Comparison of ENCODE assay signal across 14 cellular contexts in genomic region chr13:75220238-75220542, GRCh38.
A peak's percentile ranks its signal among the peaks of the same experiment; 100 is the strongest.
DNase-seq lines count a peak whose midpoint lies in the region; TF ChIP-seq lines count a peak whose summit lies in the region.
"Had no signal": no experiment of that assay in that cellular context is flagged by ENCODE, and none has a peak within 500 bp of the region (broad histone marks: within the 10 kb centered on the region; RNA-seq: fewer than 3 reads in every experiment).

No MANE protein-coding gene starts in this region.

- peak overlapping the region in 2 of 3 experiments; percentile 86 to 90 for H3K27ac Mint-ChIP-seq in nephron
- H3K27ac Mint-ChIP-seq in chondrocyte (ENCODE audit: unreplicated experiment), result no peak overlapping the region
- H3K27ac Mint-ChIP-seq: activated CD4-positive, alpha-beta T cell treated with anti-CD3 and anti-CD28 coated beads, Interleukin-2, amount 10 ng/mL, durations not matched to agents 7 days and 5 days; activated naive CD8-positive, alpha-beta T cell treated with anti-CD3 and anti-CD28 coated beads, Interleukin-2, amount 10 ng/mL, durations not matched to agents 7 days and 5 days had no signal

- no peaks in the 10 kb centered on the region for H3K79me2 ChIP-seq in ACC112 (ENCODE audit: control insufficient read depth, insufficient read depth, low read length, unreplicated experiment)

- H3K36me3 Mint-ChIP-seq in nephron (ENCODE audit: low read depth) (no peaks in the 10 kb centered on the region), chondrocyte (ENCODE audit: low read depth) (no peaks in the 10 kb centered on the region)
- H3K36me3 Mint-ChIP-seq: activated naive CD8-positive, alpha-beta T cell treated with anti-CD3 and anti-CD28 coated beads, Interleukin-2, amount 10 ng/mL, durations not matched to agents 7 days and 5 days; immature natural killer cell; naive thymus-derived CD4-positive, alpha-beta T cell had no signal

- no peak overlapping the region for H3K27ac ChIP-seq in ACC112 (ENCODE audit: low read depth, low read length)
- no peak overlapping the region for H3K27ac ChIP-seq in HUES48 (ENCODE audit: low read depth, low read length)
- H3K27ac ChIP-seq in dorsolateral prefrontal cortex, result peak overlapping the region in 1 of 59 donors; percentile 4
- H3K27ac ChIP-seq: SJSA1 had no signal

- H3K4me1 ChIP-seq in ACC112 (ENCODE audit: control insufficient read depth, insufficient read depth, low read length, unreplicated experiment) (peaks cover 4% of the 10 kb centered on the region), HUES48 (ENCODE audit: control insufficient read depth, insufficient read depth, low read length) (no peaks in the 10 kb centered on the region)
- H3K4me1 ChIP-seq: SJSA1 had no signal

- no peak overlapping the region for H2AFZ ChIP-seq in ACC112 (ENCODE audit: low read length, unreplicated experiment)

- intact Hi-C loops in dorsolateral prefrontal cortex (cut with DNase I), result loop anchor here (5.0 kb wide), 2 partner anchors 1383 to 1463 kb away; no protein-coding TSS in a partner anchor

- peaks cover 9% of the 10 kb centered on the region for H3K27me3 Mint-ChIP-seq in nephron (ENCODE audit: low read depth)
- peaks cover 2% of the 10 kb centered on the region for H3K27me3 Mint-ChIP-seq in chondrocyte (ENCODE audit: low read depth)

- 0 out of 2 replicates have a peak overlapping the region, but pooled peaks have one; percentile 77 for H3K4me3 ChIP-seq in ACC112 (ENCODE audit: low read depth, low read length)
- peak overlapping the region; percentile 62; the same call in 1 of the 2 replicates for H3K4me3 ChIP-seq in HUES48 (ENCODE audit: low read depth, low read length)
- H3K4me3 ChIP-seq in dorsolateral prefrontal cortex, result peak overlapping the region in 34 of 59 donors; percentile 27 to 63 (median 52)
- H3K4me3 ChIP-seq: SJSA1 had no signal

- H3K9ac ChIP-seq in HUES48 (ENCODE audit: low read depth, low read length), result no peak overlapping the region

- H3K27me3 ChIP-seq in ACC112 (ENCODE audit: insufficient read depth, low read length) (no peaks in the 10 kb centered on the region), HUES48 (ENCODE audit: control insufficient read depth, insufficient read depth, low read length) (peaks cover 5% of the 10 kb centered on the region; the same call in 1 of the 2 replicates), dorsolateral prefrontal cortex (no peaks in the 10 kb centered on the region)

- H3K9me3 ChIP-seq in HUES48 (ENCODE audit: control insufficient read depth, insufficient read depth, low read length), result no peaks in the 10 kb centered on the region
- H3K9me3 ChIP-seq: SJSA1 had no signal

- no peak overlapping the region for H3K4me3 Mint-ChIP-seq in nephron
- H3K4me3 Mint-ChIP-seq in chondrocyte (ENCODE audit: unreplicated experiment), result no peak overlapping the region

- no peak for TF ChIP-seq CTCF in dorsolateral prefrontal cortex (IDR thresholded peaks at IDR 0.05 in 54 of 56, conservative IDR thresholded peaks at IDR 0.05 in 2 of 56; ENCODE audit: low read depth in 1 of 56, partially characterized antibody in 56 of 56)
- no peak for TF ChIP-seq CTCF in nephron (IDR thresholded peaks at IDR 0.05; ENCODE audit: unreplicated experiment in 3 of 3)
- no peak for TF ChIP-seq CTCF in chondrocyte (IDR thresholded peaks at IDR 0.05)

- DNase-seq in dorsolateral prefrontal cortex (no peak), T-helper 1 cell (no peak), chondrocyte (ENCODE audit: low spot score) (no peak), midbrain (lab: John Stamatoyannopoulos, UW) (no peak), GM19240 (ENCODE audit: insufficient read length, low spot score) (no peak)

- H3K9me3 Mint-ChIP-seq in nephron, result no peaks in the 10 kb centered on the region
- no peaks in the 10 kb centered on the region for H3K9me3 Mint-ChIP-seq in chondrocyte (ENCODE audit: low read depth)
- H3K9me3 Mint-ChIP-seq: activated CD4-positive, alpha-beta T cell treated with anti-CD3 and anti-CD28 coated beads, Interleukin-2, amount 10 ng/mL, durations not matched to agents 7 days and 5 days; activated naive CD8-positive, alpha-beta T cell treated with anti-CD3 and anti-CD28 coated beads, Interleukin-2, amount 10 ng/mL, durations not matched to agents 7 days and 5 days; immature natural killer cell; T-helper 1 cell treated with Interleukin-12 subunit alpha and Interleukin-12 subunit beta and Interleukin-4 antibody, amounts not matched to agents 30 μg/mL and 1 μg/mL, for 36 hours had no signal

- H3K36me3 ChIP-seq in ACC112 (ENCODE audit: insufficient read depth, low read length), result no peaks in the 10 kb centered on the region
- H3K36me3 ChIP-seq in HUES48 (ENCODE audit: control insufficient read depth, insufficient read depth, low read length), result no peaks in the 10 kb centered on the region
- H3K36me3 ChIP-seq: SJSA1 had no signal

- H3K4me1 Mint-ChIP-seq in nephron, result peaks cover 55% of the 10 kb centered on the region
- peaks cover 36% of the 10 kb centered on the region for H3K4me1 Mint-ChIP-seq in chondrocyte (ENCODE audit: low read depth)
